ENCODE assay signal across 1 cellular context in the genomic region with DNA sequence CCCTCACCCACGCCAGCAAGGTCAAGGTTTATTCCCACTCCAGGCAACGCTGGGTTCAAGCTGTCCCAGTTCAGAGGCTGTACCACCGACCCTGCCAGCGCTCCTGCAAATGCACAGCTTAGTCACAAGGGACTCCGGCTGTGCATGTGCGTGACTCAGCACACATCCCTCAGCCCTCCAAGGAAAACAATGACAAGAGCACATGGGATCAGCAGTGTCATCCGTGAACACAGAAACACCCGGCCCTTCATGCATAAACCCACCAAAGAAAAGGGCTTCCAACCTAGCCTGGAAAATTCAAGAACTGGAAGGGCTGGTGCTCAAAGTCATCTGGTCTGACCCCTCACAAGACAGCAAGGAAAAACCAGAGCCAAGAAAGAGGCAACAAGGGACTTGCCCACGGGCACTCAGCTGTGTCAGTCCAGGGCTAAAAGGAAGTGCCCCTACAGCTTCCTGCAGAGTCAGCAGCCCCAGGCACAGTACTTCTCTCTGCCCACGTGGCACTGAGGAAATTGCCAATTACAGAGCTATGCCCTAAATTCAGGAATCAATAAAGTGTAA.
TF ChIP-seq lines count a peak whose summit lies in the region.

No MANE protein-coding gene starts in this region.

TF ChIP-seq in HEK293, 187 proteins besides CTCF, POLR2A, EP300 and RAD21 (continued from another document and continues in another):
- TF ChIP-seq, protein P1, sequence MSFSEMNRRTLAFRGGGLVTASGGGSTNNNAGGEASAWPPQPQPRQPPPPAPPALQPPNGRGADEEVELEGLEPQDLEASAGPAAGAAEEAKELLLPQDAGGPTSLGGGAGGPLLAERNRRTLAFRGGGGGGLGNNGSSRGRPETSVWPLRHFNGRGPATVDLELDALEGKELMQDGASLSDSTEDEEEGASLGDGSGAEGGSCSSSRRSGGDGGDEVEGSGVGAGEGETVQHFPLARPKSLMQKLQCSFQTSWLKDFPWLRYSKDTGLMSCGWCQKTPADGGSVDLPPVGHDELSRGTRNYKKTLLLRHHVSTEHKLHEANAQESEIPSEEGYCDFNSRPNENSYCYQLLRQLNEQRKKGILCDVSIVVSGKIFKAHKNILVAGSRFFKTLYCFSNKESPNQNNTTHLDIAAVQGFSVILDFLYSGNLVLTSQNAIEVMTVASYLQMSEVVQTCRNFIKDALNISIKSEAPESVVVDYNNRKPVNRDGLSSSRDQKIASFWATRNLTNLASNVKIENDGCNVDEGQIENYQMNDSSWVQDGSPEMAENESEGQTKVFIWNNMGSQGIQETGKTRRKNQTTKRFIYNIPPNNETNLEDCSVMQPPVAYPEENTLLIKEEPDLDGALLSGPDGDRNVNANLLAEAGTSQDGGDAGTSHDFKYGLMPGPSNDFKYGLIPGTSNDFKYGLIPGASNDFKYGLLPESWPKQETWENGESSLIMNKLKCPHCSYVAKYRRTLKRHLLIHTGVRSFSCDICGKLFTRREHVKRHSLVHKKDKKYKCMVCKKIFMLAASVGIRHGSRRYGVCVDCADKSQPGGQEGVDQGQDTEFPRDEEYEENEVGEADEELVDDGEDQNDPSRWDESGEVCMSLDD (tag by site-specific recombination; IDR thresholded peaks at IDR 0.05), result no peak
- TF ChIP-seq ZNF660 (tag by site-specific recombination; IDR thresholded peaks at IDR 0.05) (peak; percentile 37; the same call in 1 of the 2 replicates), ZNF707 (tag by site-specific recombination; IDR thresholded peaks at IDR 0.05) (no peak), ZNF146 (tag by site-specific recombination; IDR thresholded peaks at IDR 0.05) (no peak), ZNF561 (tag by site-specific recombination; IDR thresholded peaks at IDR 0.05; ENCODE audit: borderline replicate concordance) (no peak), ZNF514 (tag by site-specific recombination; IDR thresholded peaks at IDR 0.05) (no peak), SCRT1 (tag by site-specific recombination; IDR thresholded peaks at IDR 0.05; ENCODE audit: borderline replicate concordance) (no peak), SP3 (tag by site-specific recombination; IDR thresholded peaks at IDR 0.05) (no peak), ZNF837 (tag by site-specific recombination; IDR thresholded peaks at IDR 0.05) (no peak), ZNF600 (tag by site-specific recombination; IDR thresholded peaks at IDR 0.05) (peak; percentile 77; the same call in 1 of the 2 replicates), ZBTB20 (tag by site-specific recombination; IDR thresholded peaks at IDR 0.05) (0 out of 2 replicates have a peak, but pooled peaks have one; percentile 34), ZNF426 (tag by site-specific recombination; IDR thresholded peaks at IDR 0.05) (no peak), ZNF423 (tag by site-specific recombination; IDR thresholded peaks at IDR 0.05) (no peak), SETDB1 (IDR thresholded peaks at IDR 0.05; ENCODE audit: insufficient read length, low read length) (no peak), ZNF529 (tag by site-specific recombination; IDR thresholded peaks at IDR 0.05; ENCODE audit: insufficient replicate concordance) (no peak), ZNF366 (tag by site-specific recombination; conservative IDR thresholded peaks at IDR 0.05) (peak; percentile 82), ZNF169 (tag by site-specific recombination; IDR thresholded peaks at IDR 0.05) (no peak)
- TF ChIP-seq, protein P2, sequence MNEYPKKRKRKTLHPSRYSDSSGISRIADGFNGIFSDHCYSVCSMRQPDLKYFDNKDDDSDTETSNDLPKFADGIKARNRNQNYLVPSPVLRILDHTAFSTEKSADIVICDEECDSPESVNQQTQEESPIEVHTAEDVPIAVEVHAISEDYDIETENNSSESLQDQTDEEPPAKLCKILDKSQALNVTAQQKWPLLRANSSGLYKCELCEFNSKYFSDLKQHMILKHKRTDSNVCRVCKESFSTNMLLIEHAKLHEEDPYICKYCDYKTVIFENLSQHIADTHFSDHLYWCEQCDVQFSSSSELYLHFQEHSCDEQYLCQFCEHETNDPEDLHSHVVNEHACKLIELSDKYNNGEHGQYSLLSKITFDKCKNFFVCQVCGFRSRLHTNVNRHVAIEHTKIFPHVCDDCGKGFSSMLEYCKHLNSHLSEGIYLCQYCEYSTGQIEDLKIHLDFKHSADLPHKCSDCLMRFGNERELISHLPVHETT (tag by site-specific recombination; IDR thresholded peaks at IDR 0.05), result no peak
- TF ChIP-seq, protein P3, sequence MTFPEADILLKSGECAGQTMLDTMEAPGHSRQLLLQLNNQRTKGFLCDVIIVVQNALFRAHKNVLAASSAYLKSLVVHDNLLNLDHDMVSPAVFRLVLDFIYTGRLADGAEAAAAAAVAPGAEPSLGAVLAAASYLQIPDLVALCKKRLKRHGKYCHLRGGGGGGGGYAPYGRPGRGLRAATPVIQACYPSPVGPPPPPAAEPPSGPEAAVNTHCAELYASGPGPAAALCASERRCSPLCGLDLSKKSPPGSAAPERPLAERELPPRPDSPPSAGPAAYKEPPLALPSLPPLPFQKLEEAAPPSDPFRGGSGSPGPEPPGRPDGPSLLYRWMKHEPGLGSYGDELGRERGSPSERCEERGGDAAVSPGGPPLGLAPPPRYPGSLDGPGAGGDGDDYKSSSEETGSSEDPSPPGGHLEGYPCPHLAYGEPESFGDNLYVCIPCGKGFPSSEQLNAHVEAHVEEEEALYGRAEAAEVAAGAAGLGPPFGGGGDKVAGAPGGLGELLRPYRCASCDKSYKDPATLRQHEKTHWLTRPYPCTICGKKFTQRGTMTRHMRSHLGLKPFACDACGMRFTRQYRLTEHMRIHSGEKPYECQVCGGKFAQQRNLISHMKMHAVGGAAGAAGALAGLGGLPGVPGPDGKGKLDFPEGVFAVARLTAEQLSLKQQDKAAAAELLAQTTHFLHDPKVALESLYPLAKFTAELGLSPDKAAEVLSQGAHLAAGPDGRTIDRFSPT (tag by site-specific recombination; IDR thresholded peaks at IDR 0.05), result no peak
- TF ChIP-seq, protein P4, sequence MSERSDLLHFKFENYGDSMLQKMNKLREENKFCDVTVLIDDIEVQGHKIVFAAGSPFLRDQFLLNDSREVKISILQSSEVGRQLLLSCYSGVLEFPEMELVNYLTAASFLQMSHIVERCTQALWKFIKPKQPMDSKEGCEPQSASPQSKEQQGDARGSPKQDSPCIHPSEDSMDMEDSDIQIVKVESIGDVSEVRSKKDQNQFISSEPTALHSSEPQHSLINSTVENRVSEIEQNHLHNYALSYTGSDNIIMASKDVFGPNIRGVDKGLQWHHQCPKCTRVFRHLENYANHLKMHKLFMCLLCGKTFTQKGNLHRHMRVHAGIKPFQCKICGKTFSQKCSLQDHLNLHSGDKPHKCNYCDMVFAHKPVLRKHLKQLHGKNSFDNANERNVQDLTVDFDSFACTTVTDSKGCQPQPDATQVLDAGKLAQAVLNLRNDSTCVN (tag by site-specific recombination; optimal IDR thresholded peaks at IDR 0.05), result peak; percentile 19
- TF ChIP-seq, protein P5, sequence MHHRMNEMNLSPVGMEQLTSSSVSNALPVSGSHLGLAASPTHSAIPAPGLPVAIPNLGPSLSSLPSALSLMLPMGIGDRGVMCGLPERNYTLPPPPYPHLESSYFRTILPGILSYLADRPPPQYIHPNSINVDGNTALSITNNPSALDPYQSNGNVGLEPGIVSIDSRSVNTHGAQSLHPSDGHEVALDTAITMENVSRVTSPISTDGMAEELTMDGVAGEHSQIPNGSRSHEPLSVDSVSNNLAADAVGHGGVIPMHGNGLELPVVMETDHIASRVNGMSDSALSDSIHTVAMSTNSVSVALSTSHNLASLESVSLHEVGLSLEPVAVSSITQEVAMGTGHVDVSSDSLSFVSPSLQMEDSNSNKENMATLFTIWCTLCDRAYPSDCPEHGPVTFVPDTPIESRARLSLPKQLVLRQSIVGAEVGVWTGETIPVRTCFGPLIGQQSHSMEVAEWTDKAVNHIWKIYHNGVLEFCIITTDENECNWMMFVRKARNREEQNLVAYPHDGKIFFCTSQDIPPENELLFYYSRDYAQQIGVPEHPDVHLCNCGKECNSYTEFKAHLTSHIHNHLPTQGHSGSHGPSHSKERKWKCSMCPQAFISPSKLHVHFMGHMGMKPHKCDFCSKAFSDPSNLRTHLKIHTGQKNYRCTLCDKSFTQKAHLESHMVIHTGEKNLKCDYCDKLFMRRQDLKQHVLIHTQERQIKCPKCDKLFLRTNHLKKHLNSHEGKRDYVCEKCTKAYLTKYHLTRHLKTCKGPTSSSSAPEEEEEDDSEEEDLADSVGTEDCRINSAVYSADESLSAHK (tag by site-specific recombination; IDR thresholded peaks at IDR 0.05), result no peak
- TF ChIP-seq, protein P6, sequence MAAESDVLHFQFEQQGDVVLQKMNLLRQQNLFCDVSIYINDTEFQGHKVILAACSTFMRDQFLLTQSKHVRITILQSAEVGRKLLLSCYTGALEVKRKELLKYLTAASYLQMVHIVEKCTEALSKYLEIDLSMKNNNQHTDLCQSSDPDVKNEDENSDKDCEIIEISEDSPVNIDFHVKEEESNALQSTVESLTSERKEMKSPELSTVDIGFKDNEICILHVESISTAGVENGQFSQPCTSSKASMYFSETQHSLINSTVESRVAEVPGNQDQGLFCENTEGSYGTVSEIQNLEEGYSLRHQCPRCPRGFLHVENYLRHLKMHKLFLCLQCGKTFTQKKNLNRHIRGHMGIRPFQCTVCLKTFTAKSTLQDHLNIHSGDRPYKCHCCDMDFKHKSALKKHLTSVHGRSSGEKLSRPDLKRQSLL (tag by site-specific recombination; IDR thresholded peaks at IDR 0.05), result no peak
- TF ChIP-seq, protein P7, sequence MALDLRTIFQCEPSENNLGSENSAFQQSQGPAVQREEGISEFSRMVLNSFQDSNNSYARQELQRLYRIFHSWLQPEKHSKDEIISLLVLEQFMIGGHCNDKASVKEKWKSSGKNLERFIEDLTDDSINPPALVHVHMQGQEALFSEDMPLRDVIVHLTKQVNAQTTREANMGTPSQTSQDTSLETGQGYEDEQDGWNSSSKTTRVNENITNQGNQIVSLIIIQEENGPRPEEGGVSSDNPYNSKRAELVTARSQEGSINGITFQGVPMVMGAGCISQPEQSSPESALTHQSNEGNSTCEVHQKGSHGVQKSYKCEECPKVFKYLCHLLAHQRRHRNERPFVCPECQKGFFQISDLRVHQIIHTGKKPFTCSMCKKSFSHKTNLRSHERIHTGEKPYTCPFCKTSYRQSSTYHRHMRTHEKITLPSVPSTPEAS (tag by site-specific recombination; IDR thresholded peaks at IDR 0.05), result no peak
- TF ChIP-seq, protein P8, sequence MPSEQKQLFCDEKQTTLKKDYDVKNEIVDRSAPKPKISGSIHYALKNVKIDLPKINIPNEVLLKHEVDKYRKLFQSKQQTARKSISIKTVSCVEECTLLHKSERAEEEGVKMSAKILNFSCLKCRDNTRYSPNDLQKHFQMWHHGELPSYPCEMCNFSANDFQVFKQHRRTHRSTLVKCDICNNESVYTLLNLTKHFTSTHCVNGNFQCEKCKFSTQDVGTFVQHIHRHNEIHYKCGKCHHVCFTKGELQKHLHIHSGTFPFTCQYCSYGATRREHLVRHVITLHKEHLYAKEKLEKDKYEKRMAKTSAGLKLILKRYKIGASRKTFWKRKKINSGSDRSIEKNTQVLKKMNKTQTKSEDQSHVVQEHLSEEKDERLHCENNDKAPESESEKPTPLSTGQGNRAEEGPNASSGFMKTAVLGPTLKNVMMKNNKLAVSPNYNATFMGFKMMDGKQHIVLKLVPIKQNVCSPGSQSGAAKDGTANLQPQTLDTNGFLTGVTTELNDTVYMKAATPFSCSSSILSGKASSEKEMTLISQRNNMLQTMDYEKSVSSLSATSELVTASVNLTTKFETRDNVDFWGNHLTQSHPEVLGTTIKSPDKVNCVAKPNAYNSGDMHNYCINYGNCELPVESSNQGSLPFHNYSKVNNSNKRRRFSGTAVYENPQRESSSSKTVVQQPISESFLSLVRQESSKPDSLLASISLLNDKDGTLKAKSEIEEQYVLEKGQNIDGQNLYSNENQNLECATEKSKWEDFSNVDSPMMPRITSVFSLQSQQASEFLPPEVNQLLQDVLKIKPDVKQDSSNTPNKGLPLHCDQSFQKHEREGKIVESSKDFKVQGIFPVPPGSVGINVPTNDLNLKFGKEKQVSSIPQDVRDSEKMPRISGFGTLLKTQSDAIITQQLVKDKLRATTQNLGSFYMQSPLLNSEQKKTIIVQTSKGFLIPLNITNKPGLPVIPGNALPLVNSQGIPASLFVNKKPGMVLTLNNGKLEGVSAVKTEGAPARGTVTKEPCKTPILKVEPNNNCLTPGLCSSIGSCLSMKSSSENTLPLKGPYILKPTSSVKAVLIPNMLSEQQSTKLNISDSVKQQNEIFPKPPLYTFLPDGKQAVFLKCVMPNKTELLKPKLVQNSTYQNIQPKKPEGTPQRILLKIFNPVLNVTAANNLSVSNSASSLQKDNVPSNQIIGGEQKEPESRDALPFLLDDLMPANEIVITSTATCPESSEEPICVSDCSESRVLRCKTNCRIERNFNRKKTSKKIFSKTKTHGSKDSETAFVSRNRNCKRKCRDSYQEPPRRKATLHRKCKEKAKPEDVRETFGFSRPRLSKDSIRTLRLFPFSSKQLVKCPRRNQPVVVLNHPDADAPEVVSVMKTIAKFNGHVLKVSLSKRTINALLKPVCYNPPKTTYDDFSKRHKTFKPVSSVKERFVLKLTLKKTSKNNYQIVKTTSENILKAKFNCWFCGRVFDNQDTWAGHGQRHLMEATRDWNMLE (tag by site-specific recombination; conservative IDR thresholded peaks at IDR 0.05; ENCODE audit: low read depth), result peak; percentile 40; the same call in 1 of the 2 replicates
- TF ChIP-seq, protein P9, sequence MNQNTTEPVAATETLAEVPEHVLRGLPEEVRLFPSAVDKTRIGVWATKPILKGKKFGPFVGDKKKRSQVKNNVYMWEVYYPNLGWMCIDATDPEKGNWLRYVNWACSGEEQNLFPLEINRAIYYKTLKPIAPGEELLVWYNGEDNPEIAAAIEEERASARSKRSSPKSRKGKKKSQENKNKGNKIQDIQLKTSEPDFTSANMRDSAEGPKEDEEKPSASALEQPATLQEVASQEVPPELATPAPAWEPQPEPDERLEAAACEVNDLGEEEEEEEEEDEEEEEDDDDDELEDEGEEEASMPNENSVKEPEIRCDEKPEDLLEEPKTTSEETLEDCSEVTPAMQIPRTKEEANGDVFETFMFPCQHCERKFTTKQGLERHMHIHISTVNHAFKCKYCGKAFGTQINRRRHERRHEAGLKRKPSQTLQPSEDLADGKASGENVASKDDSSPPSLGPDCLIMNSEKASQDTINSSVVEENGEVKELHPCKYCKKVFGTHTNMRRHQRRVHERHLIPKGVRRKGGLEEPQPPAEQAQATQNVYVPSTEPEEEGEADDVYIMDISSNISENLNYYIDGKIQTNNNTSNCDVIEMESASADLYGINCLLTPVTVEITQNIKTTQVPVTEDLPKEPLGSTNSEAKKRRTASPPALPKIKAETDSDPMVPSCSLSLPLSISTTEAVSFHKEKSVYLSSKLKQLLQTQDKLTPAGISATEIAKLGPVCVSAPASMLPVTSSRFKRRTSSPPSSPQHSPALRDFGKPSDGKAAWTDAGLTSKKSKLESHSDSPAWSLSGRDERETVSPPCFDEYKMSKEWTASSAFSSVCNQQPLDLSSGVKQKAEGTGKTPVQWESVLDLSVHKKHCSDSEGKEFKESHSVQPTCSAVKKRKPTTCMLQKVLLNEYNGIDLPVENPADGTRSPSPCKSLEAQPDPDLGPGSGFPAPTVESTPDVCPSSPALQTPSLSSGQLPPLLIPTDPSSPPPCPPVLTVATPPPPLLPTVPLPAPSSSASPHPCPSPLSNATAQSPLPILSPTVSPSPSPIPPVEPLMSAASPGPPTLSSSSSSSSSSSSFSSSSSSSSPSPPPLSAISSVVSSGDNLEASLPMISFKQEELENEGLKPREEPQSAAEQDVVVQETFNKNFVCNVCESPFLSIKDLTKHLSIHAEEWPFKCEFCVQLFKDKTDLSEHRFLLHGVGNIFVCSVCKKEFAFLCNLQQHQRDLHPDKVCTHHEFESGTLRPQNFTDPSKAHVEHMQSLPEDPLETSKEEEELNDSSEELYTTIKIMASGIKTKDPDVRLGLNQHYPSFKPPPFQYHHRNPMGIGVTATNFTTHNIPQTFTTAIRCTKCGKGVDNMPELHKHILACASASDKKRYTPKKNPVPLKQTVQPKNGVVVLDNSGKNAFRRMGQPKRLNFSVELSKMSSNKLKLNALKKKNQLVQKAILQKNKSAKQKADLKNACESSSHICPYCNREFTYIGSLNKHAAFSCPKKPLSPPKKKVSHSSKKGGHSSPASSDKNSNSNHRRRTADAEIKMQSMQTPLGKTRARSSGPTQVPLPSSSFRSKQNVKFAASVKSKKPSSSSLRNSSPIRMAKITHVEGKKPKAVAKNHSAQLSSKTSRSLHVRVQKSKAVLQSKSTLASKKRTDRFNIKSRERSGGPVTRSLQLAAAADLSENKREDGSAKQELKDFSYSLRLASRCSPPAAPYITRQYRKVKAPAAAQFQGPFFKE (tag by site-specific recombination; IDR thresholded peaks at IDR 0.05; ENCODE audit: borderline replicate concordance), result no peak
